In the genomic region with DNA sequence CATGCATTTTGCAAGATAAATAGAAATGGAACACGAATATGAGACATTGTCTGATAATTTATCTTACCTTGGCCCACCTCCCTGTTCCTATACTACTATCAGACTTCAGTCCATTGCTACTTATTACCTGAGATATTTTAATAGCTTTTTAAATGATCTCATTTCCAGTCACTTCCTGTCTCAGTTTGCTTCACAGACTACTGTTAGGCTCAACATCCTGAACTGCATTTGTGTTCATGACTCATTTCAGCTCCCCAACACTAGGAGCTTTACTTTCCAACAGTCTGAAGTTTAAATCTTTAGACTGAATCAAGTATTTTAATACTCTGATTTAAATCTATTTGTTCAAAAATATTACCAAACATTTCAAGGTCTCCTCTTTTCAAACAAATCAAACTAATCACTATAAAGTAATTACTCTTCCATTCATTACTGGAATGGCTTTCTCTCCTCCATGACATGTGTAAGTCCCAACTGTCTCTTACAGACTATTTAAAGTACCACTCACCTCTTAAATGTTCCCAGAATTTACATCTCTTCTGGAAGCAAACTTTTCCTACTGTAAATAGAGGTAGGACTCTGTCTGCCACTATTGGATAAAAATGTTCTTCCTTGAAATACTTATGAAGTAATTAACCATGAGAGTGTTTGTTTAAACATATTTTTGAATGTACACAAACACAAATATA, we compare ENCODE assay signal across 1 cellular context.
TF ChIP-seq lines count a peak whose summit lies in the region.

No MANE protein-coding gene starts in this region.

TF ChIP-seq in SK-N-SH, 30 proteins besides CTCF, POLR2A, EP300 and RAD21:
- TF ChIP-seq RCOR1 (IDR thresholded peaks at IDR 0.05; ENCODE audit: low read length) (no peak), FOXJ3 (CRISPR knock-in tag; IDR thresholded peaks at IDR 0.05) (no peak), GATA2 (CRISPR knock-in tag; IDR thresholded peaks at IDR 0.05) (no peak), POLR2AphosphoS5 (IDR thresholded peaks at IDR 0.05; ENCODE audit: low read depth, low read length) (no peak), RFX5 (IDR thresholded peaks at IDR 0.05; ENCODE audit: low read length) (no peak), YY1 (IDR thresholded peaks at IDR 0.05; ENCODE audit: low read depth) (no peak), SMC3 (IDR thresholded peaks at IDR 0.05; ENCODE audit: low read depth, low read length) (no peak), NRF1 (IDR thresholded peaks at IDR 0.05; ENCODE audit: low read depth, low read length) (no peak), SIN3A (IDR thresholded peaks at IDR 0.05; ENCODE audit: borderline replicate concordance, low read depth, low read length) (no peak), ELF1 (IDR thresholded peaks at IDR 0.05) (no peak), GABPA (IDR thresholded peaks at IDR 0.05; ENCODE audit: low read depth) (peak; percentile 30; the same call in 1 of the 2 replicates), FOSL2 (IDR thresholded peaks at IDR 0.05; ENCODE audit: borderline replicate concordance, low read depth) (peak; percentile 84), NFIC (IDR thresholded peaks at IDR 0.05; ENCODE audit: borderline replicate concordance) (peak; percentile 26; the same call in 1 of the 2 replicates), RXRA (IDR thresholded peaks at IDR 0.05; ENCODE audit: borderline replicate concordance, low read depth) (no peak), TCF12 (IDR thresholded peaks at IDR 0.05) (peak; percentile 74), MXI1 (IDR thresholded peaks at IDR 0.05; ENCODE audit: low read depth, low read length) (no peak), JUND (IDR thresholded peaks at IDR 0.05) (peak; percentile 79), MEF2A (IDR thresholded peaks at IDR 0.05; ENCODE audit: borderline replicate concordance, low read depth) (no peak), TAF1 (IDR thresholded peaks at IDR 0.05; ENCODE audit: borderline replicate concordance, low read depth, low read length) (no peak), FOXM1 (IDR thresholded peaks at IDR 0.05; ENCODE audit: low read depth) (no peak), TEAD4 (IDR thresholded peaks at IDR 0.05; ENCODE audit: borderline replicate concordance, insufficient read depth) (peak; percentile 12; the same call in 1 of the 2 replicates), EZH2phosphoT487 (IDR thresholded peaks at IDR 0.05; ENCODE audit: borderline replicate concordance, low read depth) (no peak)
- TF ChIP-seq, protein P1, sequence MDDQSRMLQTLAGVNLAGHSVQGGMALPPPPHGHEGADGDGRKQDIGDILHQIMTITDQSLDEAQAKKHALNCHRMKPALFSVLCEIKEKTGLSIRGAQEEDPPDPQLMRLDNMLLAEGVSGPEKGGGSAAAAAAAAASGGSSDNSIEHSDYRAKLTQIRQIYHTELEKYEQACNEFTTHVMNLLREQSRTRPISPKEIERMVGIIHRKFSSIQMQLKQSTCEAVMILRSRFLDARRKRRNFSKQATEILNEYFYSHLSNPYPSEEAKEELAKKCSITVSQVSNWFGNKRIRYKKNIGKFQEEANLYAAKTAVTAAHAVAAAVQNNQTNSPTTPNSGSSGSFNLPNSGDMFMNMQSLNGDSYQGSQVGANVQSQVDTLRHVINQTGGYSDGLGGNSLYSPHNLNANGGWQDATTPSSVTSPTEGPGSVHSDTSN (IDR thresholded peaks at IDR 0.05): peak; percentile 50
- TF ChIP-seq, protein P2, sequence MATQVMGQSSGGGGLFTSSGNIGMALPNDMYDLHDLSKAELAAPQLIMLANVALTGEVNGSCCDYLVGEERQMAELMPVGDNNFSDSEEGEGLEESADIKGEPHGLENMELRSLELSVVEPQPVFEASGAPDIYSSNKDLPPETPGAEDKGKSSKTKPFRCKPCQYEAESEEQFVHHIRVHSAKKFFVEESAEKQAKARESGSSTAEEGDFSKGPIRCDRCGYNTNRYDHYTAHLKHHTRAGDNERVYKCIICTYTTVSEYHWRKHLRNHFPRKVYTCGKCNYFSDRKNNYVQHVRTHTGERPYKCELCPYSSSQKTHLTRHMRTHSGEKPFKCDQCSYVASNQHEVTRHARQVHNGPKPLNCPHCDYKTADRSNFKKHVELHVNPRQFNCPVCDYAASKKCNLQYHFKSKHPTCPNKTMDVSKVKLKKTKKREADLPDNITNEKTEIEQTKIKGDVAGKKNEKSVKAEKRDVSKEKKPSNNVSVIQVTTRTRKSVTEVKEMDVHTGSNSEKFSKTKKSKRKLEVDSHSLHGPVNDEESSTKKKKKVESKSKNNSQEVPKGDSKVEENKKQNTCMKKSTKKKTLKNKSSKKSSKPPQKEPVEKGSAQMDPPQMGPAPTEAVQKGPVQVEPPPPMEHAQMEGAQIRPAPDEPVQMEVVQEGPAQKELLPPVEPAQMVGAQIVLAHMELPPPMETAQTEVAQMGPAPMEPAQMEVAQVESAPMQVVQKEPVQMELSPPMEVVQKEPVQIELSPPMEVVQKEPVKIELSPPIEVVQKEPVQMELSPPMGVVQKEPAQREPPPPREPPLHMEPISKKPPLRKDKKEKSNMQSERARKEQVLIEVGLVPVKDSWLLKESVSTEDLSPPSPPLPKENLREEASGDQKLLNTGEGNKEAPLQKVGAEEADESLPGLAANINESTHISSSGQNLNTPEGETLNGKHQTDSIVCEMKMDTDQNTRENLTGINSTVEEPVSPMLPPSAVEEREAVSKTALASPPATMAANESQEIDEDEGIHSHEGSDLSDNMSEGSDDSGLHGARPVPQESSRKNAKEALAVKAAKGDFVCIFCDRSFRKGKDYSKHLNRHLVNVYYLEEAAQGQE (IDR thresholded peaks at IDR 0.05; ENCODE audit: low read depth, low read length): no peak
- TF ChIP-seq, protein P3, sequence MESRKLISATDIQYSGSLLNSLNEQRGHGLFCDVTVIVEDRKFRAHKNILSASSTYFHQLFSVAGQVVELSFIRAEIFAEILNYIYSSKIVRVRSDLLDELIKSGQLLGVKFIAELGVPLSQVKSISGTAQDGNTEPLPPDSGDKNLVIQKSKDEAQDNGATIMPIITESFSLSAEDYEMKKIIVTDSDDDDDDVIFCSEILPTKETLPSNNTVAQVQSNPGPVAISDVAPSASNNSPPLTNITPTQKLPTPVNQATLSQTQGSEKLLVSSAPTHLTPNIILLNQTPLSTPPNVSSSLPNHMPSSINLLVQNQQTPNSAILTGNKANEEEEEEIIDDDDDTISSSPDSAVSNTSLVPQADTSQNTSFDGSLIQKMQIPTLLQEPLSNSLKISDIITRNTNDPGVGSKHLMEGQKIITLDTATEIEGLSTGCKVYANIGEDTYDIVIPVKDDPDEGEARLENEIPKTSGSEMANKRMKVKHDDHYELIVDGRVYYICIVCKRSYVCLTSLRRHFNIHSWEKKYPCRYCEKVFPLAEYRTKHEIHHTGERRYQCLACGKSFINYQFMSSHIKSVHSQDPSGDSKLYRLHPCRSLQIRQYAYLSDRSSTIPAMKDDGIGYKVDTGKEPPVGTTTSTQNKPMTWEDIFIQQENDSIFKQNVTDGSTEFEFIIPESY (IDR thresholded peaks at IDR 0.05; ENCODE audit: borderline replicate concordance, low read depth): no peak
- TF ChIP-seq, protein P4, sequence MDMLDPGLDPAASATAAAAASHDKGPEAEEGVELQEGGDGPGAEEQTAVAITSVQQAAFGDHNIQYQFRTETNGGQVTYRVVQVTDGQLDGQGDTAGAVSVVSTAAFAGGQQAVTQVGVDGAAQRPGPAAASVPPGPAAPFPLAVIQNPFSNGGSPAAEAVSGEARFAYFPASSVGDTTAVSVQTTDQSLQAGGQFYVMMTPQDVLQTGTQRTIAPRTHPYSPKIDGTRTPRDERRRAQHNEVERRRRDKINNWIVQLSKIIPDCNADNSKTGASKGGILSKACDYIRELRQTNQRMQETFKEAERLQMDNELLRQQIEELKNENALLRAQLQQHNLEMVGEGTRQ (IDR thresholded peaks at IDR 0.05; ENCODE audit: borderline replicate concordance, low read depth, low read length): no peak
- TF ChIP-seq, protein P5, sequence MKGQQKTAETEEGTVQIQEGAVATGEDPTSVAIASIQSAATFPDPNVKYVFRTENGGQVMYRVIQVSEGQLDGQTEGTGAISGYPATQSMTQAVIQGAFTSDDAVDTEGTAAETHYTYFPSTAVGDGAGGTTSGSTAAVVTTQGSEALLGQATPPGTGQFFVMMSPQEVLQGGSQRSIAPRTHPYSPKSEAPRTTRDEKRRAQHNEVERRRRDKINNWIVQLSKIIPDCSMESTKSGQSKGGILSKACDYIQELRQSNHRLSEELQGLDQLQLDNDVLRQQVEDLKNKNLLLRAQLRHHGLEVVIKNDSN (IDR thresholded peaks at IDR 0.05; ENCODE audit: borderline replicate concordance, low read depth): no peak
- TF ChIP-seq, protein P6, sequence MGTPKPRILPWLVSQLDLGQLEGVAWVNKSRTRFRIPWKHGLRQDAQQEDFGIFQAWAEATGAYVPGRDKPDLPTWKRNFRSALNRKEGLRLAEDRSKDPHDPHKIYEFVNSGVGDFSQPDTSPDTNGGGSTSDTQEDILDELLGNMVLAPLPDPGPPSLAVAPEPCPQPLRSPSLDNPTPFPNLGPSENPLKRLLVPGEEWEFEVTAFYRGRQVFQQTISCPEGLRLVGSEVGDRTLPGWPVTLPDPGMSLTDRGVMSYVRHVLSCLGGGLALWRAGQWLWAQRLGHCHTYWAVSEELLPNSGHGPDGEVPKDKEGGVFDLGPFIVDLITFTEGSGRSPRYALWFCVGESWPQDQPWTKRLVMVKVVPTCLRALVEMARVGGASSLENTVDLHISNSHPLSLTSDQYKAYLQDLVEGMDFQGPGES (IDR thresholded peaks at IDR 0.05; ENCODE audit: low read depth, low read length): no peak
- TF ChIP-seq, protein P7, sequence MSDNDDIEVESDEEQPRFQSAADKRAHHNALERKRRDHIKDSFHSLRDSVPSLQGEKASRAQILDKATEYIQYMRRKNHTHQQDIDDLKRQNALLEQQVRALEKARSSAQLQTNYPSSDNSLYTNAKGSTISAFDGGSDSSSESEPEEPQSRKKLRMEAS (IDR thresholded peaks at IDR 0.05; ENCODE audit: low read depth): no peak
